Comparison of ENCODE assay signal across 17 cellular contexts in the genomic region with DNA sequence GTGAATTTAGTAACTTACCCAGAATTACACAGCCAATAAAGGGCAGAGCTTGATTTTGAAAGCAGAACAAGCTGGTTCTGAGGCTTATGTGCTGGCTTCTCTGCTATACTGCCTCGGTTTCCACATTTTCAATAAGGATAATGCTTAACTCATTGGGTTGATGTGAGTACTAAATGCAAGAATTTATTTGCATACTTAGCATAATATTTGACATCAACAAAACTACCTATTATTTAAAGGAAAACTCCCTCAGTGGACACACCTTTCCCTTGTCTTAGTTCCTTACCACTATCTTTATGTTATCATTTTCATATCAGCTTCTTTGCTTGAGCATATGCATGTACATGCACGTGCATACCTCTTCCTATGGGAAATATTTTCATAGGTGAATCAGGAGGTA. TPM values are rescaled to one million over a fixed set of nuclear protein-coding genes. Genes with fewer than 3 reads are reported as not detected.
A peak's percentile ranks its signal among the peaks of the same experiment; 100 is the strongest.
DNase-seq lines count a peak whose midpoint lies in the region; FAIRE-seq and TF ChIP-seq lines count a peak whose summit lies in the region.
"Had no signal": no experiment of that assay in that cellular context is flagged by ENCODE, and none has a peak within 500 bp of the region (broad histone marks: within the 10 kb centered on the region; RNA-seq: fewer than 3 reads in every experiment).

No MANE protein-coding gene starts in this region.

- H3K4me3 Mint-ChIP-seq in neural crest cell, result peak overlapping the region; percentile 64

- H3K36me3 Mint-ChIP-seq in neural crest cell (ENCODE audit: low read depth), result no peaks in the 10 kb centered on the region

- H3K27me3 Mint-ChIP-seq in neural crest cell (ENCODE audit: low read depth), result peaks cover 50% of the 10 kb centered on the region

- no peak for FAIRE-seq in HTR-8/SVneo (lab: Jason Lieb, UNC)
- FAIRE-seq: GM12891, GM19239 had no signal

- DNase-seq in epithelial cell of prostate (ENCODE audit: low read depth, low spot score) (no peak), neural crest cell (ENCODE audit: low read depth, low spot score) (no peak), DMS 273 (lab: John Stamatoyannopoulos, UW; ENCODE audit: unreplicated experiment) (no peak), HT-29 (ENCODE audit: low spot score) (no peak), HCEC 1CT (no peak), HTR-8/SVneo (ENCODE audit: insufficient read length, low spot score) (no peak)
- DNase-seq: CD8-positive, alpha-beta memory T cell; MM.1S; NCI-H2171 treated with DMSO at 0.1 percent for 48 hours; NCI-H446 had no signal

- TF ChIP-seq CTCF in 22Rv1 (IDR thresholded peaks at IDR 0.05) (no peak), VCaP (conservative IDR thresholded peaks at IDR 0.05) (no peak), neural crest cell (conservative IDR thresholded peaks at IDR 0.05) (no peak)

- H3K9me3 Mint-ChIP-seq in neural crest cell, result no peaks in the 10 kb centered on the region
- H3K9me3 Mint-ChIP-seq: GM23338 had no signal

- H3K27ac ChIP-seq in 22Rv1 (0 out of 2 replicates have a peak overlapping the region, but pooled peaks have one; percentile 17), VCaP (peak overlapping the region; percentile 69), epithelial cell of prostate (peak overlapping the region; percentile 30)
- H3K27ac ChIP-seq: SJCRH30 had no signal

- H3K4me1 Mint-ChIP-seq in neural crest cell, result peaks cover 48% of the 10 kb centered on the region

- H3K27ac Mint-ChIP-seq in neural crest cell (ENCODE audit: unreplicated experiment), result no peak overlapping the region
- H3K27ac Mint-ChIP-seq: GM23338 had no signal

RNA-seq across cellular contexts. Expression of gene TGFA, which starts 3.0 kb away (rescaled TPM):
- total RNA-seq in neural crest cell, result 1.1 and 1.4 TPM in 2 replicates
- total RNA-seq in HT-29 (2014; rRNA removed; shearing (Covaris generic)), result 37.5 and 43.3 TPM in 2 replicates
- total RNA-seq: LHCN-M2 had no signal

Comparison
In these comparisons a context has a peak if more than half of its experiments do, and no peak if none do; other contexts are left out.
1. H3K27ac ChIP-seq: peak in every context shown above with its lines; median percentile 69 in VCaP; 30 in epithelial cell of prostate; 17 in 22Rv1.
2. RNA of gene TGFA, which starts 3.0 kb away (total RNA-seq): 37.5 to 43.3 TPM in HT-29; 1.1 to 1.4 TPM in neural crest cell; every median in the first group is over 10 times any median in the second.